ENCODE assay signal across 1 cellular context in genomic region chr2:10402652-10403215, GRCh38.
TF ChIP-seq lines count a peak whose summit lies in the region.

No MANE protein-coding gene starts in this region.

TF ChIP-seq in HepG2, 621 proteins besides CTCF, POLR2A, EP300 and RAD21:
- TF ChIP-seq SP4 (CRISPR knock-in tag; IDR thresholded peaks at IDR 0.05) (no peak), YEATS2 (CRISPR knock-in tag; IDR thresholded peaks at IDR 0.05; ENCODE audit: borderline replicate concordance) (no peak), ZNF576 (CRISPR knock-in tag; IDR thresholded peaks at IDR 0.05) (no peak), HOXA3 (CRISPR knock-in tag; IDR thresholded peaks at IDR 0.05) (peak; percentile 55; the same call in 1 of the 2 replicates), FOXJ3 (CRISPR knock-in tag; IDR thresholded peaks at IDR 0.05; ENCODE audit: borderline replicate concordance) (no peak), HNF4A (CRISPR knock-in tag; IDR thresholded peaks at IDR 0.05) (peak; percentile 33; the same call in 1 of the 2 replicates), MTF1 (CRISPR knock-in tag; IDR thresholded peaks at IDR 0.05) (no peak), ZNF597 (CRISPR knock-in tag; IDR thresholded peaks at IDR 0.05) (no peak), SSRP1 (CRISPR knock-in tag; IDR thresholded peaks at IDR 0.05) (no peak), YEATS4 (CRISPR knock-in tag; IDR thresholded peaks at IDR 0.05; ENCODE audit: borderline replicate concordance) (no peak), ZNF768 (CRISPR knock-in tag; IDR thresholded peaks at IDR 0.05) (peak; percentile 51; the same call in 1 of the 2 replicates)
TF ChIP-seq in HepG2: peak in this region for 3.
